Comparison of ENCODE assay signal across 8 cellular contexts in genomic region chr14:29805415-29806123, GRCh38.
A peak's percentile ranks its signal among the peaks of the same experiment; 100 is the strongest.
DNase-seq lines count a peak whose midpoint lies in the region; ATAC-seq, FAIRE-seq and TF ChIP-seq lines count a peak whose summit lies in the region.

No MANE protein-coding gene starts in this region.

- no peaks in the 10 kb centered on the region for H3K27me3 ChIP-seq in mesendoderm (ENCODE audit: insufficient read depth, low read length, poor library complexity)

- H3K4ac ChIP-seq in mesendoderm (ENCODE audit: low read depth, low read length), result peak overlapping the region; percentile 16

- H3K4me1 ChIP-seq in mesendoderm (ENCODE audit: control insufficient read depth, low read depth, low read length), result peaks cover 11% of the 10 kb centered on the region

- no peak overlapping the region for H2AK5ac ChIP-seq in mesendoderm (ENCODE audit: low read length)

- no peak overlapping the region for H3K23ac ChIP-seq in mesendoderm (ENCODE audit: low read length)

- H3K4me1 Mint-ChIP-seq in chondrocyte (ENCODE audit: low read depth), result peaks cover 23% of the 10 kb centered on the region

- FAIRE-seq in GM19239 (lab: Jason Lieb, UNC), result no peak

- no peak overlapping the region for H3K56ac ChIP-seq in mesendoderm (ENCODE audit: low read length)

- no peak overlapping the region for H3K4me3 Mint-ChIP-seq in chondrocyte (ENCODE audit: unreplicated experiment)

- peak overlapping the region; percentile 46 for H2BK15ac ChIP-seq in mesendoderm (replicated peaks; ENCODE audit: low read depth)

- H3K4me3 ChIP-seq in mesendoderm (ENCODE audit: low read length), result no peak overlapping the region

- H3K9me3 Mint-ChIP-seq in chondrocyte (ENCODE audit: low read depth), result peaks cover 2% of the 10 kb centered on the region

- H3K36me3 ChIP-seq in mesendoderm (ENCODE audit: control insufficient read depth, insufficient read depth, low read length), result no peaks in the 10 kb centered on the region

- no peak overlapping the region for H3K4me2 ChIP-seq in mesendoderm (ENCODE audit: low read length)

- no peak for ATAC-seq in HG02970 (IDR thresholded peaks at IDR 0.05; ENCODE audit: low FRiP score, unreplicated experiment)
- no peak for ATAC-seq in HG03196 (IDR thresholded peaks at IDR 0.05; ENCODE audit: unreplicated experiment)
- ATAC-seq in HG03045 (IDR thresholded peaks at IDR 0.05; ENCODE audit: unreplicated experiment), result no peak

- H3K18ac ChIP-seq in mesendoderm (ENCODE audit: low read length), result peak overlapping the region; percentile 55

- H3K36me3 Mint-ChIP-seq in chondrocyte (ENCODE audit: low read depth), result no peaks in the 10 kb centered on the region

- DNase-seq in DMS 273 (lab: John Stamatoyannopoulos, UW; ENCODE audit: unreplicated experiment) (peak; percentile 90), NCI-H1436 (lab: John Stamatoyannopoulos, UW) (peak; percentile 32), chondrocyte (ENCODE audit: low spot score) (no peak), mesendoderm (peak; percentile 92), GM19239 (ENCODE audit: insufficient read length, low spot score) (no peak)

- no peaks in the 10 kb centered on the region for H3K79me2 ChIP-seq in mesendoderm (ENCODE audit: control insufficient read depth, insufficient read depth, low read length)

- no peak overlapping the region for H2BK120ac ChIP-seq in mesendoderm (ENCODE audit: low read depth, low read length)

- H4K5ac ChIP-seq in mesendoderm (ENCODE audit: low read length), result no peak overlapping the region

- no peak overlapping the region for H2BK5ac ChIP-seq in mesendoderm (ENCODE audit: low read length)

- no peak overlapping the region for H3K9ac ChIP-seq in mesendoderm (ENCODE audit: low read length)

- H4K8ac ChIP-seq in mesendoderm (ENCODE audit: low read depth, low read length), result no peak overlapping the region

- H3K27ac ChIP-seq in mesendoderm (ENCODE audit: low read depth, low read length), result no peak overlapping the region

- H3K27me3 Mint-ChIP-seq in chondrocyte (ENCODE audit: low read depth), result no peaks in the 10 kb centered on the region

- H3K27ac Mint-ChIP-seq in chondrocyte (ENCODE audit: unreplicated experiment), result peak overlapping the region; percentile 82

- no peak for TF ChIP-seq CTCF in chondrocyte (IDR thresholded peaks at IDR 0.05)

- H3K79me1 ChIP-seq in mesendoderm (ENCODE audit: low read length), result peaks cover 5% of the 10 kb centered on the region

- WGBS in mesendoderm (ENCODE audit: extremely low coverage, insufficient coverage, low lambda C conversion rate), result no CpG with 5 or more reads among the region's 4 CpGs

Comparison
In these comparisons a context has a peak if more than half of its experiments do, and no peak if none do; other contexts are left out.
1. DNase-seq: peak in DMS 273 (single experiment), NCI-H1436 (single experiment) and mesendoderm (single experiment); none in chondrocyte (single experiment) and GM19239 (single experiment).